17 cellular contexts compared by ENCODE assay signal in the genomic region with DNA sequence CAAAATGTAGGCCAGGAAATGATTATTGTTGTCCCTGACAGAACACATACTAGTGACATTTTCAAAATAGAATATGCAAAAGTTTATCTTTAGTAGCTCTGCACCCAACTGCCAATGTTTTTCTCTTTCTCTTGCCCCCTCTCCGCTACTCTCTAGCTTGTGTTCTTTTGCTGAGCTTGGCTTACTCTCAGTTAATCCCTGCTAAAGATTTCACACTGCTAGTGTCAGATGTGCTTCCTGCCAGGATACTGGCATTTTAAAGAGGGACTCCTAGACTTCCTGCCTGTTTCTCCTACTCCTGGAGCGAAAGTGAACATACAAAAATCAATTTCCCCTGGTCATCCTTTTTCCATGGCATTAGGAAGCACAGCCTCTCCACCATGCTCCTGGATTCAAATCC.
DNase-seq lines count a peak whose midpoint lies in the region; ATAC-seq and TF ChIP-seq lines count a peak whose summit lies in the region.
"Had no signal": no experiment of that assay in that cellular context is flagged by ENCODE, and none has a peak within 500 bp of the region (broad histone marks: within the 10 kb centered on the region; RNA-seq: fewer than 3 reads in every experiment).

No MANE protein-coding gene starts in this region.

- DNase-seq in heart right ventricle (no peak), cardiac septum (ENCODE audit: low spot score) (no peak), right cardiac atrium (no peak), smooth muscle cell (lab: John Stamatoyannopoulos, UW; ENCODE audit: unreplicated experiment) (no peak), hepatic stellate cell (ENCODE audit: low spot score) (no peak), DMS53 treated with DMSO at 0.1 percent for 48 hours (lab: John Stamatoyannopoulos, UW; ENCODE audit: unreplicated experiment) (no peak)
- DNase-seq: activated CD4-positive, CD25-positive, alpha-beta regulatory T cell; activated naive CD4-positive, alpha-beta T cell treated with anti-CD3 and anti-CD28 coated beads, Interleukin-2, amount 50 U/mL, for 16 hours; activated T-cell treated with anti-CD3 and anti-CD28 coated beads, Interleukin-2, amount 50 U/mL, for 48 hours; CD4-positive, CD25-positive, alpha-beta regulatory T cell; DMS79; foreskin fibroblast; kidney glomerular epithelial cell; NCI-H1436 treated with DMSO at 0.1 percent for 48 hours; stimulated activated CD4-positive, alpha-beta T cell treated with anti-CD3 and anti-CD28 coated beads, Interleukin-15, amount 100 ng/mL, for 24 hours had no signal

- TF ChIP-seq CTCF in heart right ventricle (IDR thresholded peaks at IDR 0.05) (no peak), smooth muscle cell (IDR thresholded peaks at IDR 0.05; ENCODE audit: borderline replicate concordance, insufficient read depth, poor library complexity, severe bottlenecking) (no peak)

- H3K4me3 ChIP-seq in heart right ventricle: no peak overlapping the region
- H3K4me3 ChIP-seq in right cardiac atrium (ENCODE audit: low read length): no peak overlapping the region
- H3K4me3 ChIP-seq in smooth muscle cell: no peak overlapping the region

- peak overlapping the region in 9 of 10 donors; percentile 30 to 86 (median 52) for H3K27ac ChIP-seq in heart right ventricle
- H3K27ac ChIP-seq in right cardiac atrium (ENCODE audit: low read length): peak overlapping the region; percentile 85
- no peak overlapping the region for H3K27ac ChIP-seq in smooth muscle cell (ENCODE audit: low read depth)

- ATAC-seq in heart right ventricle: peak in 2 of 8 donors; percentile 33 to 40
- ATAC-seq in right cardiac atrium: peak; percentile 28 to 35
- ATAC-seq in HG03460 (IDR thresholded peaks at IDR 0.05; ENCODE audit: unreplicated experiment): no peak
- ATAC-seq in HG03342 (IDR thresholded peaks at IDR 0.05; ENCODE audit: unreplicated experiment): no peak

- H3F3A ChIP-seq in smooth muscle cell (ENCODE audit: low read depth): peaks cover 26% of the 10 kb centered on the region

- peak overlapping the region; percentile 11 for H3K4me2 ChIP-seq in smooth muscle cell

- H2AFZ ChIP-seq in smooth muscle cell (ENCODE audit: low read depth): no peak overlapping the region

- intact Hi-C loops in heart right ventricle (cut with DNase I) (loop anchor here in 1 of 10 donors (10.0 kb wide), 1 partner anchor 92 kb away; no protein-coding TSS in a partner anchor), cardiac septum (cut with DNase I) (no loop called here), right cardiac atrium (cut with DNase I) (no loop called here)

- no peak overlapping the region for H3K9ac ChIP-seq in smooth muscle cell (ENCODE audit: low read depth)

- H3K27me3 ChIP-seq in heart right ventricle (no peaks in the 10 kb centered on the region), right cardiac atrium (ENCODE audit: control insufficient read depth, insufficient read depth) (no peaks in the 10 kb centered on the region), smooth muscle cell (ENCODE audit: low read depth) (no peaks in the 10 kb centered on the region)

- peaks cover 9 to 93% (median 42%) of the 10 kb centered on the region in 9 donors for H3K4me1 ChIP-seq in heart right ventricle
- H3K4me1 ChIP-seq in right cardiac atrium (ENCODE audit: control insufficient read depth, insufficient read depth, low read length): peaks cover 16% of the 10 kb centered on the region
- peaks cover 53% of the 10 kb centered on the region for H3K4me1 ChIP-seq in smooth muscle cell (ENCODE audit: low read depth)

- H3K79me2 ChIP-seq in smooth muscle cell (ENCODE audit: low read depth): no peaks in the 10 kb centered on the region

- WGBS in heart right ventricle, 2 donors: 62 to 83% methylated on average over 2 of the region's 2 CpGs
- 43% methylated on average over 2 of the region's 2 CpGs for WGBS in right cardiac atrium
- WGBS in smooth muscle cell (ENCODE audit: low lambda C conversion rate): 55% methylated on average over 2 of the region's 2 CpGs

- no peaks in the 10 kb centered on the region for H3K9me3 ChIP-seq in heart right ventricle
- H3K9me3 ChIP-seq in right cardiac atrium (ENCODE audit: control insufficient read depth, low read length): no peaks in the 10 kb centered on the region
- no peaks in the 10 kb centered on the region for H3K9me3 ChIP-seq in smooth muscle cell (replicated peaks; ENCODE audit: low read depth)

- no peaks in the 10 kb centered on the region for H3K36me3 ChIP-seq in heart right ventricle
- H3K36me3 ChIP-seq in smooth muscle cell (ENCODE audit: low read depth): no peaks in the 10 kb centered on the region

- H4K20me1 ChIP-seq in smooth muscle cell (ENCODE audit: low read depth): no peaks in the 10 kb centered on the region

Comparison
In these comparisons a context has a peak if more than half of its experiments do, and no peak if none do; other contexts are left out.
1. ATAC-seq: peak in right cardiac atrium (2 of 2); none in HG03460 (single experiment) and HG03342 (single experiment).